ENCODE assay signal across 8 cellular contexts in genomic region chr20:32742322-32743236, GRCh38. TPM values are rescaled to one million over a fixed set of nuclear protein-coding genes. Genes with fewer than 3 reads are reported as not detected.
DNase-seq lines count a peak whose midpoint lies in the region; ATAC-seq and TF ChIP-seq lines count a peak whose summit lies in the region.

No MANE protein-coding gene starts in this region.

- intact Hi-C loops in PC-9 (cut with micrococcal nuclease; ENCODE audit: unreplicated experiment) (loop anchor here (5.0 kb wide), 1 partner anchor 60 kb away; no protein-coding TSS in a partner anchor), colonic mucosa (cut with DNase I) (no loop called here), mucosa of descending colon (cut with DNase I, micrococcal nuclease) (no loop called here), posterior vena cava (cut with DNase I) (no loop called here)

- POLR2A ChIA-PET in PC-9 (lab: Charles Lee; ENCODE audit: unreplicated experiment): no interaction called here

- H3K79me2 ChIP-seq in PC-9 (ENCODE audit: low read depth): peaks cover 10% of the 10 kb centered on the region

- H3K4me1 ChIP-seq in PC-9 (replicated peaks; ENCODE audit: insufficient read depth): peaks cover 39% of the 10 kb centered on the region
- H3K4me1 ChIP-seq in colonic mucosa: no peaks in the 10 kb centered on the region
- peaks cover 11% of the 10 kb centered on the region for H3K4me1 ChIP-seq in mucosa of descending colon (ENCODE audit: low read depth)

- no TSS peak for BruUV-seq in PC-9 (replicated peaks; lab: Mats Ljungman, UMichigan)

- H3K9me3 ChIP-seq in PC-9 (ENCODE audit: insufficient read depth, low read depth): no peaks in the 10 kb centered on the region
- no peaks in the 10 kb centered on the region for H3K9me3 ChIP-seq in colonic mucosa
- H3K9me3 ChIP-seq in mucosa of descending colon: no peaks in the 10 kb centered on the region

- DNase-seq in PC-9 (no peak), colonic mucosa (peak; percentile 19), mucosa of descending colon (peak in 1 of 3 donors; percentile 32), EL (no peak), mesenteric fat pad (ENCODE audit: low spot score) (no peak), posterior vena cava (ENCODE audit: low spot score) (no peak)
- DNase-seq in stimulated activated CD4-positive, alpha-beta T cell treated with anti-CD3 and anti-CD28 coated beads, Interleukin-4, amount 100 ng/mL, for 4 hours: no peak

- ATAC-seq in GM18868 (IDR thresholded peaks at IDR 0.05; ENCODE audit: unreplicated experiment): peak; percentile 22
- ATAC-seq in mucosa of descending colon: peak; percentile 16

- H3K36me3 ChIP-seq in PC-9 (ENCODE audit: low read depth) (no peaks in the 10 kb centered on the region), colonic mucosa (no peaks in the 10 kb centered on the region), mucosa of descending colon (ENCODE audit: low read depth) (no peaks in the 10 kb centered on the region)

- H3K27me3 ChIP-seq in PC-9 (ENCODE audit: insufficient read depth, low read depth) (no peaks in the 10 kb centered on the region), colonic mucosa (no peaks in the 10 kb centered on the region)

- peak overlapping the region; percentile 98 for H3K4me2 ChIP-seq in PC-9

- H4K20me1 ChIP-seq in PC-9 (ENCODE audit: insufficient read depth): no peaks in the 10 kb centered on the region

- H3K9ac ChIP-seq in colonic mucosa (ENCODE audit: low read depth in 2 of 2, low read length in 2 of 2): peak overlapping the region; percentile 87 to 96

- peak overlapping the region; percentile 96 for H2AFZ ChIP-seq in PC-9

- CTCF ChIA-PET in PC-9 (lab: Charles Lee): interaction anchor here (0.6 to 1.4 kb wide), 3 partner anchors 31 to 68 kb away, joined by 3 to 16 read pairs (median 6); no protein-coding TSS in a partner anchor

- H3K9me2 ChIP-seq in PC-9 (ENCODE audit: insufficient read depth): no peaks in the 10 kb centered on the region

- H3K27ac ChIP-seq in PC-9: no peak overlapping the region
- H3K27ac ChIP-seq in colonic mucosa: peak overlapping the region; percentile 66

- TF ChIP-seq CTCF in PC-9 (conservative IDR thresholded peaks at IDR 0.05) (no peak), colonic mucosa (IDR thresholded peaks at IDR 0.05) (no peak), mucosa of descending colon (IDR thresholded peaks at IDR 0.05) (no peak)

- H3F3A ChIP-seq in PC-9 (ENCODE audit: insufficient read depth, low read depth): peaks cover 25% of the 10 kb centered on the region; the same call in 1 of the 2 replicates

- H3K4me3 ChIP-seq in PC-9 (peak overlapping the region; percentile 97), colonic mucosa (peak overlapping the region; percentile 80), mucosa of descending colon (peak overlapping the region; percentile 67)

RNA-seq across cellular contexts. Expression of gene COMMD7, which starts 0.7 kb away (rescaled TPM):
- total RNA-seq in PC-9 (2021) (42.3 and 43.0 TPM in 2 replicates), colonic mucosa (10 to 100 TPM; 28.9 to 43.8 TPM), mucosa of descending colon (10 to 100 TPM; 29.6 to 37.0 (median 36.6) TPM), mesenteric fat pad (38.0 TPM), posterior vena cava (10 to 100 TPM; 38.9 to 43.2 TPM)

RNA-seq across cellular contexts. Expression of gene DNMT3B, which starts 19.6 kb away (rescaled TPM):
- 5.7 and 8.0 TPM in 2 replicates for total RNA-seq in PC-9 (2021)
- 1 to 10 TPM in 1 of 2 donors, under 1 TPM in 1; 0.80 to 3.3 TPM for total RNA-seq in colonic mucosa
- 1 to 10 TPM in 2 of 3 donors, under 1 TPM in 1; 0.95 to 1.3 (median 1.2) TPM for total RNA-seq in mucosa of descending colon
- 0.39 TPM for total RNA-seq in mesenteric fat pad
- under 1 TPM; 0.38 to 0.56 TPM for total RNA-seq in posterior vena cava
